ENCODE assay signal across 8 cellular contexts in genomic region chr12:57096099-57096572, GRCh38. TPM values are rescaled to one million over a fixed set of nuclear protein-coding genes. Genes with fewer than 3 reads are reported as not detected.
DNase-seq lines count a peak whose midpoint lies in the region; ATAC-seq and TF ChIP-seq lines count a peak whose summit lies in the region.

No MANE protein-coding gene starts in this region.

- no peaks in the 10 kb centered on the region for H3K27me3 ChIP-seq in vagina

- no peak for TF ChIP-seq CTCF in vagina (IDR thresholded peaks at IDR 0.05)

- no peak for ATAC-seq in stimulated activated naive CD8-positive, alpha-beta T cell treated with anti-CD3 and anti-CD28 coated beads, Interleukin-15, Interleukin-2, amounts not matched to agents 100 U/mL and 50 U/mL, for 24 hours
- peak; percentile 44 for ATAC-seq in SK-N-SH treated with all-trans-retinoic acid at 6 μM for 48 hours
- ATAC-seq in GM21529 (IDR thresholded peaks at IDR 0.05; ENCODE audit: unreplicated experiment), result no peak
- no peak for ATAC-seq in left ventricle myocardium superior

- H3K4me1 ChIP-seq in vagina, result peaks cover 64% of the 10 kb centered on the region

- H3K4me3 ChIP-seq in vagina, result no peak overlapping the region

- H3K27me3 Mint-ChIP-seq in stimulated activated naive CD8-positive, alpha-beta T cell treated with anti-CD3 and anti-CD28 coated beads, Interleukin-15, Interleukin-2, amounts not matched to agents 100 ng/mL and 50 ng/mL, for 24 hours, result no peaks in the 10 kb centered on the region

- H3K4me1 Mint-ChIP-seq in stimulated activated naive CD8-positive, alpha-beta T cell treated with anti-CD3 and anti-CD28 coated beads, Interleukin-15, Interleukin-2, amounts not matched to agents 100 ng/mL and 50 ng/mL, for 24 hours (ENCODE audit: low read depth), result peaks cover 58% of the 10 kb centered on the region

- peaks cover 0 to 73% of the 10 kb centered on the region in 2 donors for H3K36me3 ChIP-seq in vagina

- no peak for TF ChIP-seq POLR2A in vagina (IDR thresholded peaks at IDR 0.05)

- intact Hi-C loops in vagina (cut with DNase I) (no loop called here), left ventricle myocardium superior (cut with micrococcal nuclease) (no loop called here)

- peak overlapping the region; percentile 100 for H3K27ac ChIP-seq in vagina

- H3K9me3 ChIP-seq in vagina, result no peaks in the 10 kb centered on the region

- no peak for DNase-seq in stimulated activated naive CD8-positive, alpha-beta T cell treated with anti-CD3 and anti-CD28 coated beads, Interleukin-15, Interleukin-2, amounts not matched to agents 100 U/mL and 50 U/mL, for 24 hours
- peak; percentile 16 for DNase-seq in iPS-NIHi11 (ENCODE audit: low spot score)
- peak in 1 of 2 donors; percentile 89 for DNase-seq in vagina (ENCODE audit: extremely low spot score in 2 of 2)
- DNase-seq in midbrain (lab: John Stamatoyannopoulos, UW), result no peak
- no peak for DNase-seq in left ventricle myocardium superior

- no peaks in the 10 kb centered on the region for H3K9me3 Mint-ChIP-seq in stimulated activated naive CD8-positive, alpha-beta T cell treated with anti-CD3 and anti-CD28 coated beads, Interleukin-15, Interleukin-2, amounts not matched to agents 100 ng/mL and 50 ng/mL, for 24 hours

- H3K36me3 Mint-ChIP-seq in stimulated activated naive CD8-positive, alpha-beta T cell treated with anti-CD3 and anti-CD28 coated beads, Interleukin-15, Interleukin-2, amounts not matched to agents 100 ng/mL and 50 ng/mL, for 24 hours (ENCODE audit: low read depth), result peaks cover 78% of the 10 kb centered on the region

- peak overlapping the region; percentile 95 for H3K27ac Mint-ChIP-seq in stimulated activated naive CD8-positive, alpha-beta T cell treated with anti-CD3 and anti-CD28 coated beads, Interleukin-15, Interleukin-2, amounts not matched to agents 100 ng/mL and 50 ng/mL, for 24 hours

- no peak overlapping the region for H3K4me3 Mint-ChIP-seq in stimulated activated naive CD8-positive, alpha-beta T cell treated with anti-CD3 and anti-CD28 coated beads, Interleukin-15, Interleukin-2, amounts not matched to agents 100 ng/mL and 50 ng/mL, for 24 hours

TF ChIP-seq in SK-N-SH treated with all-trans-retinoic acid at 6 μM for 48 hours, 23 proteins besides CTCF, POLR2A, EP300 and RAD21:
- TF ChIP-seq CSRNP3 (CRISPR knock-in tag; IDR thresholded peaks at IDR 0.05), result no peak
- TF ChIP-seq PATZ1 (CRISPR knock-in tag; IDR thresholded peaks at IDR 0.05; ENCODE audit: borderline replicate concordance), result no peak
- no peak for TF ChIP-seq ZFP3 (CRISPR knock-in tag; IDR thresholded peaks at IDR 0.05)

RNA-seq across cellular contexts. Expression of gene NAB2, which starts 7.2 kb away (rescaled TPM):
- total RNA-seq in vagina (34.4 TPM), left ventricle myocardium superior (10.9 TPM)

RNA-seq across cellular contexts. Expression of gene STAT6, which starts 15.0 kb away (rescaled TPM):
- total RNA-seq in vagina (146 TPM), left ventricle myocardium superior (46.1 TPM)

RNA-seq across cellular contexts. Expression of gene NEMP1, which starts 17.5 kb away (rescaled TPM):
- total RNA-seq in vagina, result 7.1 TPM
- total RNA-seq in left ventricle myocardium superior, result 3.7 TPM

RNA-seq across cellular contexts. Expression of gene LRP1, which starts 32.1 kb away (rescaled TPM):
- 477 TPM for total RNA-seq in vagina
- 108 TPM for total RNA-seq in left ventricle myocardium superior

RNA-seq across cellular contexts. Expression of gene MYO1A, which starts 46.2 kb away (rescaled TPM):
- total RNA-seq in vagina (1.2 TPM), left ventricle myocardium superior (not detected)
